Comparison of ENCODE assay signal across 23 cellular contexts in the genomic region with DNA sequence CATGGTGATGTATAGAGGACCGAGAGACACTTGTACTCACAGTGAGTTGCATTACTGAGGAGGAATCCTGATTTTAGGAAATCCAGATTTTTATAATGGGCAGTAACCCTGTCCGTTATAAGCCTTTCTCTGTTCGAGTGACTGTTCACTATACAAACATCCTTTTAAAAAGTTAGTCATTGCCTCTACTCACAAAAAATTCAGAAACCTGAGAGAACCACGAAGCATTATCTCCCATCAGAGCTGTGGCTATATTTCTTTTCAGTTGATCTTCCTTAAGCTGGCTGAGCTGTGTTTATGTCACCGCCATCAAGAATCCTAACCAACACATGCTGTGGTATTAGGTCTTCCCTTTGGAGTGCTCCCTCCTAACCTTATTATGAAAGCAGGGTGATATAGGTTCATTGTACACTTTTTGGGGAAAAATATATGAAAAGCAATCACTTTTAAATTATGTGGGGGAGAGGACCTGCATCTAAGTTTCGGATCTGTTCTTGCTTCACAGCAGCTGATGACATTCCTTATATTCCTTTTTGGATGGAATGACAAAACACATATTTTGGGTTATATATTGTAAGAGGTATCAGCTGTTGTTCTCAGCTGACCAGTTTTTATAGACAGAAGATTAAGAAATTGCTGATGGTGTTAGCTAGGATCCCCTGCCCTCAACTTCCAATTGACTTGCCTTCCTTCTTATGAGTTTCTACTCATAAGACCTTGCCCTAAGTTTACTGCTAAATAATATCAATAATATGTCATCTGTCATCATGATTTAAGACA.
A peak's percentile ranks its signal among the peaks of the same experiment; 100 is the strongest.
DNase-seq lines count a peak whose midpoint lies in the region; ATAC-seq, FAIRE-seq and TF ChIP-seq lines count a peak whose summit lies in the region.
"Had no signal": no experiment of that assay in that cellular context is flagged by ENCODE, and none has a peak within 500 bp of the region (broad histone marks: within the 10 kb centered on the region; RNA-seq: fewer than 3 reads in every experiment).

No MANE protein-coding gene starts in this region.

- H4K5ac ChIP-seq in IMR-90 (ENCODE audit: low read depth, low read length): peak overlapping the region; percentile 61; the same call in 1 of the 2 replicates

- H3K27me3 ChIP-seq in IMR-90 (ENCODE audit: control insufficient read depth, insufficient read depth, low read length) (no peaks in the 10 kb centered on the region), astrocyte (ENCODE audit: insufficient read depth, low read length) (no peaks in the 10 kb centered on the region), osteoblast (ENCODE audit: insufficient read depth, low read length) (no peaks in the 10 kb centered on the region), GM23338 (ENCODE audit: insufficient read depth) (no peaks in the 10 kb centered on the region)
- H3K27me3 ChIP-seq: MG63, SJSA1 had no signal

- DNase-seq in EH (ENCODE audit: low read depth) (peak; percentile 72), IMR-90 (peak; percentile 56), astrocyte (ENCODE audit: low read depth) (no peak), osteoblast (ENCODE audit: insufficient read length, low spot score, missing footprints) (peak; percentile 0), GM23338 (ENCODE audit: low spot score) (no peak)
- DNase-seq: C1 segment of cervical spinal cord; CD4-positive, alpha-beta memory T cell; COR-L47; DMS53; GF-D8; H7; Karpas-422; MG63; NCI-H2081; NCI-H2227 treated with DMSO at 0.1 percent for 48 hours; NCI-H526 treated with DMSO at 0.1 percent for 48 hours; Right ventricle myocardium superior; RPMI8226 had no signal

- TF ChIP-seq CTCF in IMR-90 (conservative IDR thresholded peaks at IDR 0.05; ENCODE audit: low read depth, low read length) (no peak), astrocyte (IDR thresholded peaks at IDR 0.05; ENCODE audit: insufficient read depth, low read depth, low read length) (no peak), osteoblast (IDR thresholded peaks at IDR 0.05; ENCODE audit: extremely low read depth, low read depth, low read length) (no peak), GM23338 (conservative IDR thresholded peaks at IDR 0.05; ENCODE audit: low read depth in 2 of 2) (no peak)

- peak overlapping the region; percentile 73 for H3K4ac ChIP-seq in IMR-90 (ENCODE audit: low read depth, low read length)

- H3K4me3 ChIP-seq in IMR-90 (ENCODE audit: insufficient read depth, low read depth, low read length) (no peak overlapping the region), astrocyte (ENCODE audit: insufficient read depth, low read depth, low read length) (no peak overlapping the region), osteoblast (ENCODE audit: insufficient read depth, low read length) (no peak overlapping the region), GM23338 (no peak overlapping the region)
- H3K4me3 ChIP-seq: MG63, SJSA1 had no signal

- POLR2A ChIA-PET in IMR-90 (lab: Charles Lee; ENCODE audit: unreplicated experiment): interaction anchor here (0.6 kb wide), 1 partner anchor 105 kb away, joined by 10 read pairs; no protein-coding TSS in a partner anchor

- peak overlapping the region; percentile 36; the same call in 1 of the 2 replicates for H4K91ac ChIP-seq in IMR-90 (ENCODE audit: insufficient read depth, low read depth, low read length)

- H3K9me3 ChIP-seq in IMR-90 (ENCODE audit: control insufficient read depth, insufficient read depth, low read length) (no peaks in the 10 kb centered on the region), astrocyte (ENCODE audit: insufficient read depth, low read depth, low read length) (no peaks in the 10 kb centered on the region), osteoblast (ENCODE audit: low read depth, low read length) (no peaks in the 10 kb centered on the region)
- H3K9me3 ChIP-seq: MG63, SJSA1 had no signal

- no peaks in the 10 kb centered on the region for H3K79me1 ChIP-seq in IMR-90 (ENCODE audit: low read depth in 1 of 2, low read length in 2 of 2)

- H3K9me2 ChIP-seq in GM23338 (ENCODE audit: insufficient read depth): no peaks in the 10 kb centered on the region

- H3K4me2 ChIP-seq in IMR-90 (ENCODE audit: low read depth, low read length) (peak overlapping the region; percentile 57; the same call in 1 of the 2 replicates), astrocyte (ENCODE audit: low read length) (no peak overlapping the region), osteoblast (ENCODE audit: insufficient read depth, low read length) (peak overlapping the region; percentile 11), GM23338 (no peak overlapping the region)

- H4K20me1 ChIP-seq in IMR-90 (ENCODE audit: insufficient read depth, low read length) (no peaks in the 10 kb centered on the region), astrocyte (ENCODE audit: insufficient read depth, low read length) (no peaks in the 10 kb centered on the region), osteoblast (ENCODE audit: insufficient read depth, low read length) (no peaks in the 10 kb centered on the region), GM23338 (replicated peaks; ENCODE audit: insufficient read depth) (no peaks in the 10 kb centered on the region)

- TF ChIP-seq RAD21 in IMR-90 (IDR thresholded peaks at IDR 0.05; ENCODE audit: low read length): no peak

- H3K9ac ChIP-seq in IMR-90 (ENCODE audit: low read depth, low read length) (no peak overlapping the region), astrocyte (ENCODE audit: low read length) (no peak overlapping the region)

- H3K27ac ChIP-seq in IMR-90 (ENCODE audit: insufficient read depth, low read length) (no peak overlapping the region), astrocyte (ENCODE audit: low read depth, low read length) (no peak overlapping the region), osteoblast (ENCODE audit: low read depth, low read length) (peak overlapping the region; percentile 33), GM23338 (ENCODE audit: low read depth) (no peak overlapping the region)
- H3K27ac ChIP-seq: HL-60, SJSA1 had no signal

- no peak overlapping the region for H3K56ac ChIP-seq in IMR-90 (ENCODE audit: extremely low read depth, insufficient read depth, low read length)

- H2AFZ ChIP-seq in IMR-90 (replicated peaks; ENCODE audit: low read length, poor library complexity) (peak overlapping the region; percentile 74), astrocyte (ENCODE audit: low read depth, low read length) (no peak overlapping the region), osteoblast (ENCODE audit: low read length) (peak overlapping the region; percentile 21), GM23338 (no peak overlapping the region)

- no peaks in the 10 kb centered on the region for H3K79me2 ChIP-seq in astrocyte (ENCODE audit: insufficient read depth, low read length)
- H3K79me2 ChIP-seq in osteoblast (ENCODE audit: insufficient read depth, low read length): no peaks in the 10 kb centered on the region
- no peaks in the 10 kb centered on the region for H3K79me2 ChIP-seq in GM23338 (replicated peaks; ENCODE audit: insufficient read depth)

- H3K27me3 Mint-ChIP-seq in astrocyte (ENCODE audit: low read depth, unreplicated experiment) (no peaks in the 10 kb centered on the region), GM23338 (ENCODE audit: insufficient read depth, low read depth, poor library complexity) (no peaks in the 10 kb centered on the region)

- H3K9me1 ChIP-seq in IMR-90 (ENCODE audit: insufficient read depth, low read length): no peaks in the 10 kb centered on the region

- H2AK5ac ChIP-seq in IMR-90 (ENCODE audit: low read depth, low read length): peak overlapping the region; percentile 83; the same call in 1 of the 2 replicates

- dilution Hi-C loops in IMR-90 (cut with HindIII; ENCODE audit: low sequenced_read_pairs, unreplicated experiment): no loop called here

- peak overlapping the region; percentile 72 for H3K14ac ChIP-seq in IMR-90 (replicated peaks; ENCODE audit: low read depth, low read length)

- H3K4me1 Mint-ChIP-seq in astrocyte (ENCODE audit: low read depth, unreplicated experiment): peaks cover 13% of the 10 kb centered on the region
- peaks cover 10% of the 10 kb centered on the region for H3K4me1 Mint-ChIP-seq in GM23338
- H3K4me1 Mint-ChIP-seq: CD4-positive, alpha-beta memory T cell had no signal

- no peak for TF ChIP-seq POLR2A in IMR-90 (IDR thresholded peaks at IDR 0.05; ENCODE audit: low read depth, low read length)

- intact Hi-C loops in IMR-90 (cut with micrococcal nuclease): no loop called here

- peak overlapping the region; percentile 79 for H2BK120ac ChIP-seq in IMR-90 (ENCODE audit: low read depth, low read length)

- no peak overlapping the region for H2AK9ac ChIP-seq in IMR-90 (replicated peaks; ENCODE audit: low read depth, low read length, poor library complexity)

- no TSS peak for BruUV-seq in IMR-90 (replicated peaks; lab: Mats Ljungman, UMichigan)

- peak overlapping the region; percentile 88 for H2BK20ac ChIP-seq in IMR-90 (ENCODE audit: low read depth, low read length)

- H2BK5ac ChIP-seq in IMR-90 (ENCODE audit: low read depth, low read length, poor library complexity, severe bottlenecking): peak overlapping the region; percentile 42

- ATAC-seq in IMR-90 (ENCODE audit: low read depth): peak; percentile 40
- ATAC-seq in GM23338: no peak
- no peak for ATAC-seq in HG02870 (IDR thresholded peaks at IDR 0.05; ENCODE audit: unreplicated experiment)
- ATAC-seq in HG02623 (IDR thresholded peaks at IDR 0.05; ENCODE audit: unreplicated experiment): no peak

- in situ Hi-C loops in IMR-90 (cut with MboI; ENCODE audit: low sequenced_read_pairs): no loop called here

- no peaks in the 10 kb centered on the region for H3F3A ChIP-seq in GM23338 (replicated peaks; ENCODE audit: low read depth)

- WGBS in IMR-90 (ENCODE audit: extremely low coverage in 2 of 2, insufficient read length in 1 of 2), 2 experiments: 40% methylated on average over 2 of the region's 6 CpGs; no CpG with 5 or more reads in 1 of the 2 experiments

- peak; percentile 65 for FAIRE-seq in astrocyte (lab: Jason Lieb, UNC)
- FAIRE-seq: GM12891 had no signal

- CTCF ChIA-PET in IMR-90 (lab: Yijun Ruan, JAX): interaction anchor here (0.9 kb wide), 1 partner anchor 9 kb away, joined by 3 read pairs; no protein-coding TSS in a partner anchor

- no peaks in the 10 kb centered on the region for H3K36me3 Mint-ChIP-seq in astrocyte (ENCODE audit: low read depth, unreplicated experiment)
- no peaks in the 10 kb centered on the region for H3K36me3 Mint-ChIP-seq in GM23338 (ENCODE audit: low read depth)
- H3K36me3 Mint-ChIP-seq: CD4-positive, alpha-beta memory T cell had no signal

- peak overlapping the region; percentile 57; the same call in 1 of the 3 replicates for H2BK15ac ChIP-seq in IMR-90 (ENCODE audit: low read depth, low read length)

- H3K36me3 ChIP-seq in IMR-90 (ENCODE audit: control insufficient read depth, insufficient read depth, low read length) (no peaks in the 10 kb centered on the region), astrocyte (ENCODE audit: insufficient read depth, low read length) (no peaks in the 10 kb centered on the region), osteoblast (ENCODE audit: insufficient read depth, low read length) (no peaks in the 10 kb centered on the region), GM23338 (ENCODE audit: insufficient read depth) (no peaks in the 10 kb centered on the region)
- H3K36me3 ChIP-seq: MG63, SJSA1 had no signal

- H3K9me3 Mint-ChIP-seq in astrocyte (ENCODE audit: unreplicated experiment) (no peaks in the 10 kb centered on the region), GM23338 (no peaks in the 10 kb centered on the region)
- H3K9me3 Mint-ChIP-seq: CD4-positive, alpha-beta memory T cell had no signal

- H3K27ac Mint-ChIP-seq in astrocyte (ENCODE audit: unreplicated experiment) (no peak overlapping the region), GM23338 (no peak overlapping the region)
- H3K27ac Mint-ChIP-seq: CD4-positive, alpha-beta memory T cell had no signal

- H3K18ac ChIP-seq in IMR-90 (ENCODE audit: low read depth, low read length): peak overlapping the region; percentile 69; the same call in 1 of the 2 replicates

- peaks cover 4% of the 10 kb centered on the region for H3K4me1 ChIP-seq in IMR-90 (ENCODE audit: control insufficient read depth, insufficient read depth, low read length)
- H3K4me1 ChIP-seq in astrocyte (ENCODE audit: insufficient read depth, low read length): no peaks in the 10 kb centered on the region
- peaks cover 24% of the 10 kb centered on the region for H3K4me1 ChIP-seq in osteoblast (ENCODE audit: insufficient read depth, low read length)
- H3K4me1 ChIP-seq in GM23338 (ENCODE audit: insufficient read depth): no peaks in the 10 kb centered on the region; the same call in 1 of the 2 replicates
- H3K4me1 ChIP-seq: SJSA1 had no signal

- peak overlapping the region; percentile 92; the same call in 1 of the 2 replicates for H3K23ac ChIP-seq in IMR-90 (ENCODE audit: low read depth, low read length)

- H4K8ac ChIP-seq in IMR-90 (ENCODE audit: low read depth in 2 of 2, low read length in 2 of 2): peak overlapping the region in 1 of 2 experiments; percentile 80; a peak in 2 of 4 replicates

- H3K4me3 Mint-ChIP-seq in astrocyte (ENCODE audit: unreplicated experiment): no peak overlapping the region
- no peak overlapping the region for H3K4me3 Mint-ChIP-seq in GM23338
- H3K4me3 Mint-ChIP-seq: CD4-positive, alpha-beta memory T cell had no signal

Comparison
In these comparisons a context has a peak if more than half of its experiments do, and no peak if none do; other contexts are left out.
1. DNase-seq: peak in EH (single experiment), IMR-90 (single experiment) and osteoblast (single experiment); none in astrocyte (single experiment) and GM23338 (single experiment).
2. H2AFZ ChIP-seq: peak in IMR-90 (single experiment) and osteoblast (single experiment); none in astrocyte (single experiment) and GM23338 (single experiment).
3. H3K4me2 ChIP-seq: peak in IMR-90 (single experiment) and osteoblast (single experiment); none in astrocyte (single experiment) and GM23338 (single experiment).